Comparison of ENCODE assay signal across 14 cellular contexts in genomic region chr4:2286904-2287593, GRCh38. TPM values are rescaled to one million over a fixed set of nuclear protein-coding genes. Genes with fewer than 3 reads are reported as not detected.
A peak's percentile ranks its signal among the peaks of the same experiment; 100 is the strongest.
DNase-seq lines count a peak whose midpoint lies in the region; ATAC-seq and TF ChIP-seq lines count a peak whose summit lies in the region.
"Had no signal": no experiment of that assay in that cellular context is flagged by ENCODE, and none has a peak within 500 bp of the region (broad histone marks: within the 10 kb centered on the region; RNA-seq: fewer than 3 reads in every experiment).

No MANE protein-coding gene starts in this region.

- H3K36me3 ChIP-seq in RWPE2 (ENCODE audit: low read depth) (no peaks in the 10 kb centered on the region), upper lobe of right lung (no peaks in the 10 kb centered on the region)
- H3K36me3 ChIP-seq: gastroesophageal sphincter had no signal

- H3K4me3 Mint-ChIP-seq in immature natural killer cell = peak overlapping the region in 1 of 5 donors; percentile 41
- H3K4me3 Mint-ChIP-seq: mesothelial cell of epicardium had no signal

- H3K36me3 Mint-ChIP-seq in immature natural killer cell = peaks cover 0 to 24% (median 16%) of the 10 kb centered on the region in 3 donors
- H3K36me3 Mint-ChIP-seq: mesothelial cell of epicardium had no signal

- peak overlapping the region in 5 of 6 donors; percentile 54 to 100 (median 69) for H3K27ac Mint-ChIP-seq in immature natural killer cell
- H3K27ac Mint-ChIP-seq: mesothelial cell of epicardium had no signal

- TF ChIP-seq CTCF in RWPE2 (IDR thresholded peaks at IDR 0.05; ENCODE audit: poor library complexity, severe bottlenecking) (no peak), upper lobe of right lung (IDR thresholded peaks at IDR 0.05) (no peak), coronary artery (IDR thresholded peaks at IDR 0.05) (no peak)

- H3K4me1 ChIP-seq in RWPE2 (ENCODE audit: insufficient read depth, poor library complexity, severe bottlenecking) = no peaks in the 10 kb centered on the region
- no peaks in the 10 kb centered on the region for H3K4me1 ChIP-seq in upper lobe of right lung
- H3K4me1 ChIP-seq: parathyroid adenoma had no signal

- no peaks in the 10 kb centered on the region for H3K9me3 Mint-ChIP-seq in immature natural killer cell
- H3K9me3 Mint-ChIP-seq: mesothelial cell of epicardium had no signal

- H3K9me3 ChIP-seq in RWPE2 (ENCODE audit: severe bottlenecking) (no peaks in the 10 kb centered on the region), upper lobe of right lung (no peaks in the 10 kb centered on the region)
- H3K9me3 ChIP-seq: gastroesophageal sphincter had no signal

- peaks cover 36 to 37% of the 10 kb centered on the region in 2 donors for H3K4me1 Mint-ChIP-seq in immature natural killer cell

- intact Hi-C loops in left ventricle myocardium superior (cut with micrococcal nuclease) = no loop called here
- intact Hi-C loops in Right ventricle myocardium superior (cut with DNase I) = no loop called here
- intact Hi-C loops in upper lobe of right lung (cut with DNase I) = no loop called here

- H3K27ac ChIP-seq in RWPE2 (ENCODE audit: poor library complexity, severe bottlenecking) = no peak overlapping the region
- H3K27ac ChIP-seq in upper lobe of right lung = no peak overlapping the region
- H3K27ac ChIP-seq in coronary artery = no peak overlapping the region
- H3K27ac ChIP-seq: gastroesophageal sphincter, parathyroid adenoma had no signal

- H3K27me3 ChIP-seq in RWPE2 (ENCODE audit: insufficient read depth, poor library complexity, severe bottlenecking) (no peaks in the 10 kb centered on the region), upper lobe of right lung (no peaks in the 10 kb centered on the region)
- H3K27me3 ChIP-seq: gastroesophageal sphincter had no signal

- DNase-seq in left ventricle myocardium superior (peak; percentile 20), Right ventricle myocardium superior (no peak), RWPE2 (ENCODE audit: low spot score) (peak; percentile 47), immature natural killer cell (no peak), upper lobe of right lung (peak; percentile 51), SHP77 treated with DMSO at 0.1 percent for 48 hours (lab: John Stamatoyannopoulos, UW) (no peak), coronary artery (ENCODE audit: low spot score) (no peak), HuH-7 (ENCODE audit: low spot score) (no peak)
- DNase-seq: activated naive CD4-positive, alpha-beta T cell; AML-193; DMS53 had no signal

- H3K4me3 ChIP-seq in RWPE2 (ENCODE audit: severe bottlenecking) (no peak overlapping the region), upper lobe of right lung (no peak overlapping the region), coronary artery (no peak overlapping the region)
- H3K4me3 ChIP-seq: gastroesophageal sphincter had no signal

- peaks cover 13 to 24% (median 15%) of the 10 kb centered on the region in 3 donors for H3K27me3 Mint-ChIP-seq in immature natural killer cell (ENCODE audit: low read depth in 3 of 3)

- no peak for ATAC-seq in left ventricle myocardium superior
- no peak for ATAC-seq in Right ventricle myocardium superior (ENCODE audit: poor library complexity)
- no peak for ATAC-seq in RWPE2 (ENCODE audit: low read depth)
- ATAC-seq in upper lobe of right lung = no peak
- ATAC-seq: gastroesophageal sphincter had no signal

RNA-seq across cellular contexts. Expression of gene MXD4, which starts 25.1 kb away (rescaled TPM):
- 44.0 TPM for total RNA-seq in left ventricle myocardium superior
- total RNA-seq in Right ventricle myocardium superior = 31.5 TPM
- polyA plus RNA-seq in immature natural killer cell = 10 to 100 TPM; 55.0 to 56.1 (median 55.0) TPM
- 72.7 TPM for total RNA-seq in upper lobe of right lung

RNA-seq across cellular contexts. Expression of gene HAUS3, which starts 45.1 kb away (rescaled TPM):
- total RNA-seq in left ventricle myocardium superior (8.2 TPM), Right ventricle myocardium superior (5.7 TPM), upper lobe of right lung (13.0 TPM)
- 10 to 100 TPM; 12.8 to 21.7 (median 16.5) TPM for polyA plus RNA-seq in immature natural killer cell

RNA-seq across cellular contexts. Expression of gene POLN, which starts 45.1 kb away (rescaled TPM):
- 1.9 TPM for total RNA-seq in left ventricle myocardium superior
- 2.3 TPM for total RNA-seq in Right ventricle myocardium superior
- 1 to 10 TPM in 1 of 3 donors, under 1 TPM in 1, not detected in 1; 0.41 to 1.6 TPM for polyA plus RNA-seq in immature natural killer cell
- total RNA-seq in upper lobe of right lung = 2.7 TPM

Comparison
In these comparisons a context has a peak if more than half of its experiments do, and no peak if none do; other contexts are left out.
1. DNase-seq: peak in left ventricle myocardium superior (single experiment), RWPE2 (single experiment) and upper lobe of right lung (single experiment); none in Right ventricle myocardium superior (single experiment), immature natural killer cell (0 of 3), SHP77 treated with DMSO at 0.1 percent for 48 hours (single experiment), coronary artery (single experiment) and HuH-7 (single experiment).